8 cellular contexts compared by ENCODE assay signal in genomic region chr5:157172408-157172807, GRCh38. TPM values are rescaled to one million over a fixed set of nuclear protein-coding genes. Genes with fewer than 3 reads are reported as not detected.
DNase-seq lines count a peak whose midpoint lies in the region; ATAC-seq and TF ChIP-seq lines count a peak whose summit lies in the region.

No MANE protein-coding gene starts in this region.

- TF ChIP-seq POLR2A in uterus (IDR thresholded peaks at IDR 0.05): no peak

- peak overlapping the region; percentile 86 for H3K27ac Mint-ChIP-seq in activated B cell treated with CpG ODN at 0.5 μM for 24 hours

- CTCF ChIA-PET in activated B cell treated with CpG ODN at 0.5 μM for 24 hours (lab: Charles Lee): interaction anchor here (1.2 to 1.4 kb wide), 4 partner anchors 24 to 136 kb away, joined by 3 to 5 read pairs (median 4); no protein-coding TSS in a partner anchor

- no peak overlapping the region for H3K4me3 ChIP-seq in uterus
- no peak overlapping the region for H3K4me3 ChIP-seq in right cardiac atrium (ENCODE audit: low read length)
- H3K4me3 ChIP-seq in hepatocyte: no peak overlapping the region

- no peaks in the 10 kb centered on the region for H3K9me2 ChIP-seq in hepatocyte (replicated peaks; ENCODE audit: insufficient read depth)

- H3K27me3 Mint-ChIP-seq in activated B cell treated with CpG ODN at 0.5 μM for 24 hours: no peaks in the 10 kb centered on the region

- WGBS in right cardiac atrium: 52% methylated on average over 2 of the region's 2 CpGs
- 68% methylated on average over 2 of the region's 2 CpGs for WGBS in hepatocyte (ENCODE audit: low lambda C conversion rate, missing lambda C conversion rate)

- no peak overlapping the region for H2AFZ ChIP-seq in hepatocyte

- H3K27ac ChIP-seq in uterus (no peak overlapping the region), right cardiac atrium (ENCODE audit: low read length) (no peak overlapping the region), hepatocyte (no peak overlapping the region)

- H3K36me3 ChIP-seq in uterus (no peaks in the 10 kb centered on the region), hepatocyte (replicated peaks; ENCODE audit: insufficient read depth, low read depth) (no peaks in the 10 kb centered on the region)

- intact Hi-C loops in activated B cell treated with CpG ODN at 0.5 μM for 24 hours (cut with micrococcal nuclease): loop anchor here (1.0 to 5.0 kb wide), 6 partner anchors 23 to 560 kb away; partner anchors contain the start of genes MED7 and THG1L
- intact Hi-C loops in uterus (cut with DNase I; ENCODE audit: low total_unique reads): no loop called here
- intact Hi-C loops in right cardiac atrium (cut with DNase I): no loop called here

- H3K9me3 ChIP-seq in uterus (no peaks in the 10 kb centered on the region), right cardiac atrium (ENCODE audit: control insufficient read depth, low read length) (no peaks in the 10 kb centered on the region), hepatocyte (ENCODE audit: low read depth) (no peaks in the 10 kb centered on the region)

- peak; percentile 98 for ATAC-seq in GM18498 (IDR thresholded peaks at IDR 0.05; ENCODE audit: unreplicated experiment)
- peak; percentile 98 for ATAC-seq in HG02870 (IDR thresholded peaks at IDR 0.05; ENCODE audit: unreplicated experiment)
- ATAC-seq in activated B cell treated with CpG ODN at 0.5 μM for 24 hours (ENCODE audit: low read depth): peak; percentile 96
- ATAC-seq in esophagus mucosa: peak; percentile 42
- no peak for ATAC-seq in right cardiac atrium

- no peaks in the 10 kb centered on the region for H3K36me3 Mint-ChIP-seq in activated B cell treated with CpG ODN at 0.5 μM for 24 hours (ENCODE audit: low read depth)

- no peaks in the 10 kb centered on the region for H4K20me1 ChIP-seq in hepatocyte (ENCODE audit: insufficient read depth, poor library complexity, severe bottlenecking)

- no peak for TF ChIP-seq CTCF in activated B cell treated with CpG ODN at 0.5 μM for 24 hours (IDR thresholded peaks at IDR 0.05)
- no peak for TF ChIP-seq CTCF in uterus (IDR thresholded peaks at IDR 0.05)
- TF ChIP-seq CTCF in hepatocyte (IDR thresholded peaks at IDR 0.05; ENCODE audit: poor library complexity): no peak

- peak overlapping the region; percentile 62 for H3K4me3 Mint-ChIP-seq in activated B cell treated with CpG ODN at 0.5 μM for 24 hours

- H3K4me2 ChIP-seq in hepatocyte: no peak overlapping the region

- H3K4me1 Mint-ChIP-seq in activated B cell treated with CpG ODN at 0.5 μM for 24 hours: peaks cover 30% of the 10 kb centered on the region

- H3K4me1 ChIP-seq in uterus (no peaks in the 10 kb centered on the region), right cardiac atrium (ENCODE audit: control insufficient read depth, insufficient read depth, low read length) (no peaks in the 10 kb centered on the region), hepatocyte (ENCODE audit: insufficient read depth) (no peaks in the 10 kb centered on the region)

- DNase-seq in activated B cell treated with CpG ODN at 0.5 μM for 24 hours (peak; percentile 44), hippocampal formation (lab: John Stamatoyannopoulos, UW) (no peak), uterus (no peak), right cardiac atrium (no peak), hepatocyte (ENCODE audit: low spot score) (no peak)

- H3K9me3 Mint-ChIP-seq in activated B cell treated with CpG ODN at 0.5 μM for 24 hours: peaks cover 12% of the 10 kb centered on the region

- H3K79me2 ChIP-seq in hepatocyte: no peaks in the 10 kb centered on the region

- POLR2A ChIA-PET in activated B cell treated with CpG ODN at 0.5 μM for 24 hours (lab: Charles Lee): interaction anchor here (0.6 to 1.6 kb wide), 6 partner anchors 10 to 139 kb away, joined by 3 to 13 read pairs (median 4); partner anchors contain the start of genes CYFIP2 and MED7

- H3K27me3 ChIP-seq in uterus (no peaks in the 10 kb centered on the region), right cardiac atrium (ENCODE audit: control insufficient read depth, insufficient read depth) (no peaks in the 10 kb centered on the region), hepatocyte (no peaks in the 10 kb centered on the region)

RNA-seq across cellular contexts. Expression of gene GARIN3, which starts 6.3 kb away (rescaled TPM):
- not detected in 2 replicates for total RNA-seq in activated B cell treated with CpG ODN at 0.5 μM for 24 hours
- not detected for total RNA-seq in esophagus mucosa
- total RNA-seq in uterus: not detected
- not detected for total RNA-seq in right cardiac atrium
- polyA plus RNA-seq in right cardiac atrium: not detected
- total RNA-seq in hepatocyte: not detected in 2 replicates
- not detected in 2 replicates for polyA plus RNA-seq in hepatocyte

RNA-seq across cellular contexts. Expression of gene ITK, which starts 8.2 kb away (rescaled TPM):
- total RNA-seq in activated B cell treated with CpG ODN at 0.5 μM for 24 hours (0.18 and 0.86 TPM in 2 replicates), esophagus mucosa (0.40 TPM), uterus (1 to 10 TPM in 2 of 4 donors, under 1 TPM in 2; 0.41 to 2.8 (median 1.8) TPM), right cardiac atrium (1 to 10 TPM in 1 of 4 donors, under 1 TPM in 3; 0.62 to 1.6 (median 0.84) TPM), hepatocyte (0.20 TPM in 2 replicates)
- polyA plus RNA-seq in right cardiac atrium (0.34 TPM), hepatocyte (0.18 TPM in 1 of 2 replicates, not detected in the other)

RNA-seq across cellular contexts. Expression of gene MED7, which starts 29.7 kb away (rescaled TPM):
- total RNA-seq in activated B cell treated with CpG ODN at 0.5 μM for 24 hours (14.0 and 16.1 TPM in 2 replicates), esophagus mucosa (6.4 TPM), uterus (10 to 100 TPM in 3 of 4 donors, 1 to 10 TPM in 1; 3.8 to 22.5 (median 13.6) TPM), right cardiac atrium (10 to 100 TPM in 3 of 4 donors, 1 to 10 TPM in 1; 9.6 to 10.6 (median 10.2) TPM), hepatocyte (16.8 and 19.7 TPM in 2 replicates)
- polyA plus RNA-seq in right cardiac atrium (14.3 TPM), hepatocyte (20.7 and 22.6 TPM in 2 replicates)

Comparison
In these comparisons a context has a peak if more than half of its experiments do, and no peak if none do; other contexts are left out.
1. ATAC-seq: peak in GM18498 (single experiment), HG02870 (single experiment), activated B cell treated with CpG ODN at 0.5 μM for 24 hours (single experiment) and esophagus mucosa (single experiment); none in right cardiac atrium (0 of 2).